Comparison of ENCODE assay signal across 30 cellular contexts in the genomic region with DNA sequence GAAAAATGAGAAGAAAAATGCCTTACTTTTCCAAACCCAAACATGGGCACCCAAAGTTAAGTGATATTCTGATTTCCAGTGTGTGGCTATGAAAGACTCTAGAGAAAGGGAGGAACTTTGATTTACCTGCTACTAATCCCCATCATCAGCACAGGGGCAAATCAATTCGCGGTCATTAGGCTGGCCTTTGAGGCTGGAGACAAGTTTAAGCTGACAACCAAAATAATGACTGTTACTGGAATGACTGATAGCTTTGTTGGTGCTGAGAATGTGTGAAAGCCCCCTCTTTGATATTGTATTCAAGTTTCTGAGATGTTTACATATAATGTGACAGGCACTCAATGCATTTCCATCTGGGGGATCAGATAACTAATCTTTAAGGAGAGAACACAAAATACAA. TPM values are rescaled to one million over a fixed set of nuclear protein-coding genes. Genes with fewer than 3 reads are reported as not detected.
"Had no signal": no experiment of that assay in that cellular context is flagged by ENCODE, and none has a peak within 500 bp of the region (broad histone marks: within the 10 kb centered on the region; RNA-seq: fewer than 3 reads in every experiment).

No MANE protein-coding gene starts in this region.

- H3K9me3 ChIP-seq: ovary, psoas muscle, right lobe of liver, sigmoid colon, stomach, thoracic aorta, thyroid gland, tibial nerve, upper lobe of left lung, vagina had no signal

- H3K36me3 Mint-ChIP-seq: neural progenitor cell had no signal

- H3K9me3 Mint-ChIP-seq: natural killer cell; nephron progenitor cell; neural progenitor cell; stimulated activated effector memory CD8-positive, alpha-beta T cell treated with anti-CD3 and anti-CD28 coated beads, Interleukin-12 subunit alpha, Interleukin-12 subunit beta, amount 100 ng/mL, for 72 hours; stimulated activated naive B cell treated with anti-CD40 and anti-IgM and Interleukin-4, amounts not matched to agents 10 μg/mL and 1 μg/mL and 100 μg/mL, for 72 hours; stimulated activated naive CD8-positive, alpha-beta T cell treated with anti-CD3 and anti-CD28 coated beads, Interleukin-15, Interleukin-2, amounts not matched to agents 100 ng/mL and 50 ng/mL, for 24 hours had no signal

- H3K27me3 ChIP-seq: neural progenitor cell, ovary, right lobe of liver, sigmoid colon, thyroid gland, tibial nerve, upper lobe of left lung, vagina had no signal

- H3K4me3 ChIP-seq: neural progenitor cell, ovary, psoas muscle, right lobe of liver, sigmoid colon, stomach, thoracic aorta, thyroid gland, tibial nerve, upper lobe of left lung, vagina had no signal

- H3K4me3 Mint-ChIP-seq: natural killer cell; nephron progenitor cell; neural progenitor cell; stimulated activated effector memory CD8-positive, alpha-beta T cell treated with anti-CD3 and anti-CD28 coated beads, Interleukin-12 subunit alpha, Interleukin-12 subunit beta, amount 100 ng/mL, for 72 hours; stimulated activated naive B cell treated with anti-CD40 and anti-IgM and Interleukin-4, amounts not matched to agents 10 μg/mL and 1 μg/mL and 100 μg/mL, for 72 hours; stimulated activated naive CD8-positive, alpha-beta T cell treated with anti-CD3 and anti-CD28 coated beads, Interleukin-15, Interleukin-2, amounts not matched to agents 100 ng/mL and 50 ng/mL, for 24 hours had no signal

- H3K27me3 Mint-ChIP-seq: stimulated activated naive B cell treated with anti-CD40 and anti-IgM and Interleukin-4, amounts not matched to agents 10 μg/mL and 1 μg/mL and 100 μg/mL, for 72 hours; stimulated activated naive CD8-positive, alpha-beta T cell treated with anti-CD3 and anti-CD28 coated beads, Interleukin-15, Interleukin-2, amounts not matched to agents 100 ng/mL and 50 ng/mL, for 24 hours had no signal

- H2AFZ ChIP-seq: neural progenitor cell, parathyroid adenoma had no signal

- DNase-seq: natural killer cell; nephron progenitor cell; occipital lobe; ovary; posterior cingulate gyrus; psoas muscle; right cardiac atrium; right lobe of liver; sigmoid colon; small intestine; stimulated activated CD4-positive, alpha-beta T cell treated with anti-CD3 and anti-CD28 coated beads, Interleukin-15, amount 100 ng/mL, for 24 hours; stimulated activated CD4-positive, alpha-beta T cell treated with anti-CD3 and anti-CD28 coated beads, Interleukin-2, amount 100 ng/mL, for 24 hours; stimulated activated CD4-positive, alpha-beta T cell treated with anti-CD3 and anti-CD28 coated beads, Interleukin-2, amount 100 ng/mL, for 48 hours; stimulated activated CD4-positive, alpha-beta T cell treated with anti-CD3 and anti-CD28 coated beads, Interleukin-4, amount 100 ng/mL, for 24 hours; stimulated activated naive B cell treated with anti-CD40 and anti-IgM and Interleukin-4, amounts not matched to agents 10 μg/mL and 1 μg/mL and 100 μg/mL, for 72 hours; stimulated activated naive CD4-positive, alpha-beta T cell treated with Interleukin-2 at 50 U/mL for 16 hours; stomach; thyroid gland; trophoblast cell; upper lobe of left lung had no signal

- H3K27ac ChIP-seq: neural progenitor cell, ovary, parathyroid adenoma, psoas muscle, right lobe of liver, sigmoid colon, stomach, thoracic aorta, thyroid gland, tibial nerve, upper lobe of left lung, vagina had no signal

- H3K79me2 ChIP-seq: parathyroid adenoma had no signal

- H3K36me3 ChIP-seq: neural progenitor cell, ovary, right lobe of liver, sigmoid colon, stomach, thoracic aorta, thyroid gland, tibial nerve, upper lobe of left lung, vagina had no signal

- H3K4me1 ChIP-seq: neural progenitor cell, parathyroid adenoma, psoas muscle, sigmoid colon, stomach, thyroid gland, tibial nerve, upper lobe of left lung, vagina had no signal

- ATAC-seq: natural killer cell; psoas muscle; right cardiac atrium; right lobe of liver; stimulated activated effector memory CD8-positive, alpha-beta T cell treated with anti-CD3 and anti-CD28 coated beads, Interleukin-12 subunit alpha, Interleukin-12 subunit beta, amount 100 ng/mL, for 72 hours; stimulated activated naive B cell treated with anti-CD40 and anti-IgM and Interleukin-4, amounts not matched to agents 10 μg/mL and 1 μg/mL and 100 μg/mL, for 72 hours had no signal

- H3K27ac Mint-ChIP-seq: natural killer cell; nephron progenitor cell; neural progenitor cell; progenitor cell of endocrine pancreas; stimulated activated naive B cell treated with anti-CD40 and anti-IgM and Interleukin-4, amounts not matched to agents 10 μg/mL and 1 μg/mL and 100 μg/mL, for 72 hours; stimulated activated naive CD8-positive, alpha-beta T cell treated with anti-CD3 and anti-CD28 coated beads, Interleukin-15, Interleukin-2, amounts not matched to agents 100 ng/mL and 50 ng/mL, for 24 hours had no signal

- H3K9ac ChIP-seq: neural progenitor cell, parathyroid adenoma had no signal

- H3K4me2 ChIP-seq: neural progenitor cell had no signal

RNA-seq across cellular contexts. Expression of a gene that starts 12.5 kb away (rescaled TPM):
- total RNA-seq: natural killer cell, psoas muscle, skeletal muscle tissue, thyroid gland, ureter had no signal
